1 cellular context compared by ENCODE assay signal in genomic region chr18:51617167-51617566, GRCh38.
TF ChIP-seq lines count a peak whose summit lies in the region.

No MANE protein-coding gene starts in this region.

TF ChIP-seq in HepG2, 621 proteins besides CTCF, POLR2A, EP300 and RAD21 (continued from another document):
- TF ChIP-seq, protein P1, sequence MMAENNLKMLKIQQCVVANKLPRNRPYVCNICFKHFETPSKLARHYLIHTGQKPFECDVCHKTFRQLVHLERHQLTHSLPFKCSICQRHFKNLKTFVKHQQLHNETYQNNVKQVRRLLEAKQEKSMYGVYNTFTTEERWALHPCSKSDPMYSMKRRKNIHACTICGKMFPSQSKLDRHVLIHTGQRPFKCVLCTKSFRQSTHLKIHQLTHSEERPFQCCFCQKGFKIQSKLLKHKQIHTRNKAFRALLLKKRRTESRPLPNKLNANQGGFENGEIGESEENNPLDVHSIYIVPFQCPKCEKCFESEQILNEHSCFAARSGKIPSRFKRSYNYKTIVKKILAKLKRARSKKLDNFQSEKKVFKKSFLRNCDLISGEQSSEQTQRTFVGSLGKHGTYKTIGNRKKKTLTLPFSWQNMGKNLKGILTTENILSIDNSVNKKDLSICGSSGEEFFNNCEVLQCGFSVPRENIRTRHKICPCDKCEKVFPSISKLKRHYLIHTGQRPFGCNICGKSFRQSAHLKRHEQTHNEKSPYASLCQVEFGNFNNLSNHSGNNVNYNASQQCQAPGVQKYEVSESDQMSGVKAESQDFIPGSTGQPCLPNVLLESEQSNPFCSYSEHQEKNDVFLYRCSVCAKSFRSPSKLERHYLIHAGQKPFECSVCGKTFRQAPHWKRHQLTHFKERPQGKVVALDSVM (CRISPR knock-in tag; IDR thresholded peaks at IDR 0.05), result no peak
- no peak for TF ChIP-seq CEBPZ (IDR thresholded peaks at IDR 0.05; ENCODE audit: low read length)
- TF ChIP-seq, protein P2, sequence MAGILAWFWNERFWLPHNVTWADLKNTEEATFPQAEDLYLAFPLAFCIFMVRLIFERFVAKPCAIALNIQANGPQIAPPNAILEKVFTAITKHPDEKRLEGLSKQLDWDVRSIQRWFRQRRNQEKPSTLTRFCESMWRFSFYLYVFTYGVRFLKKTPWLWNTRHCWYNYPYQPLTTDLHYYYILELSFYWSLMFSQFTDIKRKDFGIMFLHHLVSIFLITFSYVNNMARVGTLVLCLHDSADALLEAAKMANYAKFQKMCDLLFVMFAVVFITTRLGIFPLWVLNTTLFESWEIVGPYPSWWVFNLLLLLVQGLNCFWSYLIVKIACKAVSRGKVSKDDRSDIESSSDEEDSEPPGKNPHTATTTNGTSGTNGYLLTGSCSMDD (CRISPR knock-in tag; IDR thresholded peaks at IDR 0.05), result no peak
- TF ChIP-seq TFDP1 (CRISPR knock-in tag; IDR thresholded peaks at IDR 0.05; ENCODE audit: borderline replicate concordance), result no peak
- no peak for TF ChIP-seq HNF4G (IDR thresholded peaks at IDR 0.05; ENCODE audit: borderline replicate concordance, low read depth, low read length)
- no peak for TF ChIP-seq HNF4G (CRISPR knock-in tag; IDR thresholded peaks at IDR 0.05; ENCODE audit: borderline replicate concordance, low read depth)
- TF ChIP-seq, protein P3, sequence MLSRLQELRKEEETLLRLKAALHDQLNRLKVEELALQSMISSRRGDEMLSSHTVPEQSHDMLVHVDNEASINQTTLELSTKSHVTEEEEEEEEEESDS (CRISPR knock-in tag; IDR thresholded peaks at IDR 0.05; ENCODE audit: borderline replicate concordance), result no peak
- no peak for TF ChIP-seq ZNF121 (CRISPR knock-in tag; IDR thresholded peaks at IDR 0.05)
- no peak for TF ChIP-seq ZNF713 (CRISPR knock-in tag; IDR thresholded peaks at IDR 0.05)
- TF ChIP-seq GZF1 (CRISPR knock-in tag; IDR thresholded peaks at IDR 0.05), result no peak
- no peak for TF ChIP-seq CBX5 (CRISPR knock-in tag; IDR thresholded peaks at IDR 0.05; ENCODE audit: borderline replicate concordance)
- TF ChIP-seq, protein P4, sequence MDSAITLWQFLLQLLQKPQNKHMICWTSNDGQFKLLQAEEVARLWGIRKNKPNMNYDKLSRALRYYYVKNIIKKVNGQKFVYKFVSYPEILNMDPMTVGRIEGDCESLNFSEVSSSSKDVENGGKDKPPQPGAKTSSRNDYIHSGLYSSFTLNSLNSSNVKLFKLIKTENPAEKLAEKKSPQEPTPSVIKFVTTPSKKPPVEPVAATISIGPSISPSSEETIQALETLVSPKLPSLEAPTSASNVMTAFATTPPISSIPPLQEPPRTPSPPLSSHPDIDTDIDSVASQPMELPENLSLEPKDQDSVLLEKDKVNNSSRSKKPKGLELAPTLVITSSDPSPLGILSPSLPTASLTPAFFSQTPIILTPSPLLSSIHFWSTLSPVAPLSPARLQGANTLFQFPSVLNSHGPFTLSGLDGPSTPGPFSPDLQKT (CRISPR knock-in tag; IDR thresholded peaks at IDR 0.05; ENCODE audit: borderline replicate concordance), result no peak
